ENCODE assay signal across 11 cellular contexts in the genomic region with DNA sequence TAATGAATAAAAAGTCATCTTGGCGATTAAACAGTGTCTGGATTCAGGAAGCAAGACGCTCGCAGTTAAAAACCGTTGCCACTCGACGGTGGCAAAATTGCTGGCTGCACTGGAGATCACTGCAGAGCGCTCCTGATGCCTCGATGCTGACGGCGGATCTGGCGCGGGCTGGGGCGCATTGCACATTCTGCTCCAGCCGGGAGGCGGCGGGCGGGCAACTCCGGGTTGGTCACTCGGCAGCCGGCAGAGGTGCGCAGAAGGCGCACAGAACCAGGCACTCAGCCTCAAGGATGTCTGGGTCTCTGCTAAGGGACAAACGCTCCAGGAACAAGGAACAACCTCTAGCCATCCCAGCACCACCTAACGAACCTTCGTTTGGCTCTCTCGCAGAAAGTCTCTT.
DNase-seq lines count a peak whose midpoint lies in the region; ATAC-seq and TF ChIP-seq lines count a peak whose summit lies in the region.
"Had no signal": no experiment of that assay in that cellular context is flagged by ENCODE, and none has a peak within 500 bp of the region (broad histone marks: within the 10 kb centered on the region; RNA-seq: fewer than 3 reads in every experiment).

No MANE protein-coding gene starts in this region.

- H3K27me3 ChIP-seq in A673 (replicated peaks; ENCODE audit: insufficient read depth, low read depth, low read length, poor library complexity) (peaks cover 29% of the 10 kb centered on the region), Karpas-422 (ENCODE audit: low read length) (no peaks in the 10 kb centered on the region)

- DNase-seq in A673 (ENCODE audit: low spot score) (peak; percentile 76), WTC11 (ENCODE audit: low spot score) (peak; percentile 79), left kidney (ENCODE audit: low read depth, low spot score) (peak; percentile 71), NCI-H1092 (lab: John Stamatoyannopoulos, UW) (no peak), glomerular visceral epithelial cell (ENCODE audit: extremely low spot score) (no peak), Karpas-422 (no peak)
- DNase-seq: HFFc6, transverse colon had no signal

- H4K20me1 ChIP-seq in Karpas-422 (ENCODE audit: insufficient read depth, low read depth, low read length) = no peaks in the 10 kb centered on the region

- H3K4me1 ChIP-seq in A673 (ENCODE audit: insufficient read depth, low read length, poor library complexity, severe bottlenecking) = peaks cover 18% of the 10 kb centered on the region
- H3K4me1 ChIP-seq in ES-I3 (ENCODE audit: insufficient read depth, low read length) = peaks cover 3% of the 10 kb centered on the region; the same call in 1 of the 2 replicates
- no peaks in the 10 kb centered on the region for H3K4me1 ChIP-seq in Karpas-422 (ENCODE audit: low read length)

- TF ChIP-seq CTCF in A673 (conservative IDR thresholded peaks at IDR 0.05; ENCODE audit: low read depth, low read length) (peak; percentile 53), WTC11 (IDR thresholded peaks at IDR 0.05) (no peak)

- no peaks in the 10 kb centered on the region for H3K9me3 Mint-ChIP-seq in WTC11

- no peaks in the 10 kb centered on the region for H3K79me2 ChIP-seq in Karpas-422 (ENCODE audit: low read length)

- peaks cover 19% of the 10 kb centered on the region for H3K4me1 Mint-ChIP-seq in WTC11

- no peak overlapping the region for H3K27ac Mint-ChIP-seq in WTC11
- H3K27ac Mint-ChIP-seq: HFFc6 had no signal

- peak overlapping the region; percentile 70 for H3K4me3 ChIP-seq in A673 (ENCODE audit: low read depth, low read length, poor library complexity, severe bottlenecking)
- no peak overlapping the region for H3K4me3 ChIP-seq in Karpas-422 (ENCODE audit: low read length)
- H3K4me3 ChIP-seq: transverse colon had no signal

- BruUV-seq in A673 (replicated peaks; lab: Mats Ljungman, UMichigan) = no TSS peak

- peak overlapping the region; percentile 77 for H3K4me3 Mint-ChIP-seq in WTC11
- H3K4me3 Mint-ChIP-seq: HFFc6 had no signal

- peak overlapping the region; percentile 33; the same call in 1 of the 2 replicates for H3K9ac ChIP-seq in ES-I3 (ENCODE audit: low read depth, low read length)
- H3K9ac ChIP-seq in Karpas-422 (ENCODE audit: low read length) = no peak overlapping the region

- CTCF ChIA-PET in A673 (lab: Charles Lee) (interaction anchor here (1.1 to 1.3 kb wide), 2 partner anchors 29 to 136 kb away, joined by 3 to 4 read pairs; no protein-coding TSS in a partner anchor), WTC11 (lab: Charles Lee) (interaction anchor here (0.7 to 1.6 kb wide), 12 partner anchors 20 to 827 kb away, joined by 3 to 7 read pairs (median 3); no protein-coding TSS in a partner anchor)

- intact Hi-C loops in A673 (cut with micrococcal nuclease; ENCODE audit: unreplicated experiment) = loop anchor here (5.0 kb wide), 1 partner anchor 156 kb away; no protein-coding TSS in a partner anchor

- no peak overlapping the region for H2AFZ ChIP-seq in Karpas-422 (ENCODE audit: low read length)

- no peak overlapping the region for H3K27ac ChIP-seq in A673 (ENCODE audit: low read depth, low read length, poor library complexity, severe bottlenecking)
- no peak overlapping the region for H3K27ac ChIP-seq in Karpas-422 (ENCODE audit: low read length)
- H3K27ac ChIP-seq: C4-2B, transverse colon had no signal

- POLR2A ChIA-PET in A673 (lab: Charles Lee; ENCODE audit: low non-redundant PET) (no interaction called here), WTC11 (lab: Charles Lee) (interaction anchor here (0.6 kb wide), 1 partner anchor 140 kb away, joined by 5 read pairs; no protein-coding TSS in a partner anchor)

- H3K36me3 ChIP-seq in A673 (ENCODE audit: insufficient read depth, low read length, poor library complexity, severe bottlenecking) (no peaks in the 10 kb centered on the region), ES-I3 (ENCODE audit: insufficient read depth, low read length) (no peaks in the 10 kb centered on the region), Karpas-422 (ENCODE audit: insufficient read depth, low read length) (no peaks in the 10 kb centered on the region)
- H3K36me3 ChIP-seq: transverse colon had no signal

- peaks cover 91% of the 10 kb centered on the region for H3K27me3 Mint-ChIP-seq in WTC11 (ENCODE audit: low read depth)

- no peaks in the 10 kb centered on the region for H3K36me3 Mint-ChIP-seq in WTC11

- H3K4me2 ChIP-seq in Karpas-422 (ENCODE audit: low read depth, low read length, poor library complexity, severe bottlenecking) = no peak overlapping the region

- H3K9me2 ChIP-seq in Karpas-422 (replicated peaks; ENCODE audit: insufficient read depth, low read length) = no peaks in the 10 kb centered on the region

- ATAC-seq in WTC11 (peak; percentile 74), HG02884 (IDR thresholded peaks at IDR 0.05; ENCODE audit: unreplicated experiment) (no peak)

- H3K9me3 ChIP-seq in A673 (ENCODE audit: low read depth, low read length, poor library complexity, severe bottlenecking) (no peaks in the 10 kb centered on the region), ES-I3 (ENCODE audit: control insufficient read depth, insufficient read depth, low read length) (no peaks in the 10 kb centered on the region), Karpas-422 (ENCODE audit: low read length) (peaks cover 13% of the 10 kb centered on the region)
- H3K9me3 ChIP-seq: transverse colon had no signal

TF ChIP-seq in WTC11, 78 proteins besides CTCF, POLR2A, EP300 and RAD21 (continues in another document):
- TF ChIP-seq, protein P1, sequence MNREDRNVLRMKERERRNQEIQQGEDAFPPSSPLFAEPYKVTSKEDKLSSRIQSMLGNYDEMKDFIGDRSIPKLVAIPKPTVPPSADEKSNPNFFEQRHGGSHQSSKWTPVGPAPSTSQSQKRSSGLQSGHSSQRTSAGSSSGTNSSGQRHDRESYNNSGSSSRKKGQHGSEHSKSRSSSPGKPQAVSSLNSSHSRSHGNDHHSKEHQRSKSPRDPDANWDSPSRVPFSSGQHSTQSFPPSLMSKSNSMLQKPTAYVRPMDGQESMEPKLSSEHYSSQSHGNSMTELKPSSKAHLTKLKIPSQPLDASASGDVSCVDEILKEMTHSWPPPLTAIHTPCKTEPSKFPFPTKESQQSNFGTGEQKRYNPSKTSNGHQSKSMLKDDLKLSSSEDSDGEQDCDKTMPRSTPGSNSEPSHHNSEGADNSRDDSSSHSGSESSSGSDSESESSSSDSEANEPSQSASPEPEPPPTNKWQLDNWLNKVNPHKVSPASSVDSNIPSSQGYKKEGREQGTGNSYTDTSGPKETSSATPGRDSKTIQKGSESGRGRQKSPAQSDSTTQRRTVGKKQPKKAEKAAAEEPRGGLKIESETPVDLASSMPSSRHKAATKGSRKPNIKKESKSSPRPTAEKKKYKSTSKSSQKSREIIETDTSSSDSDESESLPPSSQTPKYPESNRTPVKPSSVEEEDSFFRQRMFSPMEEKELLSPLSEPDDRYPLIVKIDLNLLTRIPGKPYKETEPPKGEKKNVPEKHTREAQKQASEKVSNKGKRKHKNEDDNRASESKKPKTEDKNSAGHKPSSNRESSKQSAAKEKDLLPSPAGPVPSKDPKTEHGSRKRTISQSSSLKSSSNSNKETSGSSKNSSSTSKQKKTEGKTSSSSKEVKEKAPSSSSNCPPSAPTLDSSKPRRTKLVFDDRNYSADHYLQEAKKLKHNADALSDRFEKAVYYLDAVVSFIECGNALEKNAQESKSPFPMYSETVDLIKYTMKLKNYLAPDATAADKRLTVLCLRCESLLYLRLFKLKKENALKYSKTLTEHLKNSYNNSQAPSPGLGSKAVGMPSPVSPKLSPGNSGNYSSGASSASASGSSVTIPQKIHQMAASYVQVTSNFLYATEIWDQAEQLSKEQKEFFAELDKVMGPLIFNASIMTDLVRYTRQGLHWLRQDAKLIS (CRISPR knock-in tag; IDR thresholded peaks at IDR 0.05; ENCODE audit: borderline replicate concordance) = no peak
- TF ChIP-seq, protein P2, sequence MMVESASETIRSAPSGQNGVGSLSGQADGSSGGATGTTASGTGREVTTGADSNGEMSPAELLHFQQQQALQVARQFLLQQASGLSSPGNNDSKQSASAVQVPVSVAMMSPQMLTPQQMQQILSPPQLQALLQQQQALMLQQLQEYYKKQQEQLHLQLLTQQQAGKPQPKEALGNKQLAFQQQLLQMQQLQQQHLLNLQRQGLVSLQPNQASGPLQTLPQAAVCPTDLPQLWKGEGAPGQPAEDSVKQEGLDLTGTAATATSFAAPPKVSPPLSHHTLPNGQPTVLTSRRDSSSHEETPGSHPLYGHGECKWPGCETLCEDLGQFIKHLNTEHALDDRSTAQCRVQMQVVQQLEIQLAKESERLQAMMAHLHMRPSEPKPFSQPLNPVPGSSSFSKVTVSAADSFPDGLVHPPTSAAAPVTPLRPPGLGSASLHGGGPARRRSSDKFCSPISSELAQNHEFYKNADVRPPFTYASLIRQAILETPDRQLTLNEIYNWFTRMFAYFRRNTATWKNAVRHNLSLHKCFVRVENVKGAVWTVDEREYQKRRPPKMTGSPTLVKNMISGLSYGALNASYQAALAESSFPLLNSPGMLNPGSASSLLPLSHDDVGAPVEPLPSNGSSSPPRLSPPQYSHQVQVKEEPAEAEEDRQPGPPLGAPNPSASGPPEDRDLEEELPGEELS (CRISPR knock-in tag; IDR thresholded peaks at IDR 0.05) = no peak
- TF ChIP-seq RELA (CRISPR knock-in tag; IDR thresholded peaks at IDR 0.05; ENCODE audit: borderline replicate concordance) (no peak), ZBTB21 (CRISPR knock-in tag; IDR thresholded peaks at IDR 0.05; ENCODE audit: borderline replicate concordance) (no peak), NFYB (CRISPR knock-in tag; conservative IDR thresholded peaks at IDR 0.05; ENCODE audit: low read depth) (no peak), SP1 (CRISPR knock-in tag; conservative IDR thresholded peaks at IDR 0.05) (no peak), JAZF1 (CRISPR knock-in tag; IDR thresholded peaks at IDR 0.05) (no peak), GABPB1 (CRISPR knock-in tag; IDR thresholded peaks at IDR 0.05) (no peak)
- TF ChIP-seq, protein P3, sequence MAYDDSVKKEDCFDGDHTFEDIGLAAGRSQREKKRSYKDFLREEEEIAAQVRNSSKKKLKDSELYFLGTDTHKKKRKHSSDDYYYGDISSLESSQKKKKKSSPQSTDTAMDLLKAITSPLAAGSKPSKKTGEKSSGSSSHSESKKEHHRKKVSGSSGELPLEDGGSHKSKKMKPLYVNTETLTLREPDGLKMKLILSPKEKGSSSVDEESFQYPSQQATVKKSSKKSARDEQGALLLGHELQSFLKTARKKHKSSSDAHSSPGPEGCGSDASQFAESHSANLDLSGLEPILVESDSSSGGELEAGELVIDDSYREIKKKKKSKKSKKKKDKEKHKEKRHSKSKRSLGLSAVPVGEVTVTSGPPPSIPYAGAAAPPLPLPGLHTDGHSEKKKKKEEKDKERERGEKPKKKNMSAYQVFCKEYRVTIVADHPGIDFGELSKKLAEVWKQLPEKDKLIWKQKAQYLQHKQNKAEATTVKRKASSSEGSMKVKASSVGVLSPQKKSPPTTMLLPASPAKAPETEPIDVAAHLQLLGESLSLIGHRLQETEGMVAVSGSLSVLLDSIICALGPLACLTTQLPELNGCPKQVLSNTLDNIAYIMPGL (CRISPR knock-in tag; IDR thresholded peaks at IDR 0.05) = no peak
- TF ChIP-seq, protein P4, sequence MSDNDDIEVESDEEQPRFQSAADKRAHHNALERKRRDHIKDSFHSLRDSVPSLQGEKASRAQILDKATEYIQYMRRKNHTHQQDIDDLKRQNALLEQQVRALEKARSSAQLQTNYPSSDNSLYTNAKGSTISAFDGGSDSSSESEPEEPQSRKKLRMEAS (CRISPR knock-in tag; IDR thresholded peaks at IDR 0.05) = no peak

Comparison
In these comparisons a context has a peak if more than half of its experiments do, and no peak if none do; other contexts are left out.
1. DNase-seq: peak in A673 (single experiment), WTC11 (single experiment) and left kidney (single experiment); none in NCI-H1092 (single experiment), glomerular visceral epithelial cell (single experiment) and Karpas-422 (single experiment).